8 cellular contexts compared by ENCODE assay signal in the genomic region with DNA sequence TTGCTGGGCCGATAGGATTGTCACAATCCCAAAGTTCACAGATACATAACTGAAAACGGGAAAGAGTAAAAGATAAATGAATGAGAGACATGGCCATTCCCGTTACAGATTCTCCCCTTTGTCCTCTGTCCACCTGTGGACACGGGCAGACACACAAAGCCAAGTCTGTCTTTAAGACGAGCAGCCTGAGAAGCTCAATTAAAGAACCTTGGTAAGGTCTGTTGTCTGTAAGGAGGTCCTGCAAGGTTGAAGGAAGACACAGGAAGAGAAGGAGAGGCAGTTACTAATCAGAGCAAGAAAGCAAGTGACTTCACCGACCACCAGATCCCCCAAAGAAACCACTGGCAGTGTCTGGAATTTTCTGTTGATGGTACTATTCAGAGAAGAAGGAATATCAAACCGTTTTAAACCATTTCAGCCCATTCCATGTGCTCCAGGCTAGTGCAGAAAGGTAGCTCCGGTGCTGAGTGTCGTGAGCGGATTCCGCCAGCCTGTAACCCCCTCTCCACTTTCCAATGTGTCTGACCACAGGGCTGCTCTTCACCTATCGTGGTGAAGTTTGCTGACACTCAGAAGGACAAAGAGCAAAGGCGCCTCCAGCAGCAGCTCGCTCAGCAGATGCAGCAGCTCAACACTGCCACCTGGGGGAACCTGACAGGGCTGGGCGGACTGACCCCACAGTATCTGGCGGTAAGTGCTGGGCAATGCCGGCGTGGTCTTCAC.
DNase-seq lines count a peak whose midpoint lies in the region; ATAC-seq, FAIRE-seq and TF ChIP-seq lines count a peak whose summit lies in the region.

No MANE protein-coding gene starts in this region.

- TF ChIP-seq POLR2A in endothelial cell of umbilical vein (IDR thresholded peaks at IDR 0.05; ENCODE audit: low read depth, low read length): no peak

- peak overlapping the region in 9 of 10 donors; percentile 22 to 86 (median 72) for H3K27ac Mint-ChIP-seq in naive thymus-derived CD8-positive, alpha-beta T cell
- H3K27ac Mint-ChIP-seq in stimulated activated memory B cell treated with anti-CD40 and anti-IgM and Interleukin-4, amounts not matched to agents 10 μg/mL and 1 μg/mL and 100 μg/mL, for 72 hours: peak overlapping the region; percentile 97

- in situ Hi-C loops in GM13976 (cut with MboI; ENCODE audit: low sequenced_read_pairs, unreplicated experiment): no loop called here

- H3K4me3 ChIP-seq in endothelial cell of umbilical vein (replicated peaks in 1 of 3; ENCODE audit: insufficient read depth in 1 of 3, low read depth in 1 of 3, low read length in 3 of 3): no peak overlapping the region

- H3K9ac ChIP-seq in endothelial cell of umbilical vein (replicated peaks; ENCODE audit: extremely low read depth, insufficient read depth, low read length): no peak overlapping the region

- FAIRE-seq in endothelial cell of umbilical vein (lab: Jason Lieb, UNC): peak; percentile 90

- peaks cover 0 to 97% (median 22%) of the 10 kb centered on the region in 3 donors for H3K36me3 Mint-ChIP-seq in naive thymus-derived CD8-positive, alpha-beta T cell
- H3K36me3 Mint-ChIP-seq in stimulated activated memory B cell treated with anti-CD40 and anti-IgM and Interleukin-4, amounts not matched to agents 10 μg/mL and 1 μg/mL and 100 μg/mL, for 72 hours: peaks cover 77% of the 10 kb centered on the region

- dilution Hi-C loops in endothelial cell of umbilical vein (cut with MboI; ENCODE audit: extremely low pct_ligation_motif_present, low sequenced_read_pairs): no loop called here

- CTCF ChIA-PET in endothelial cell of umbilical vein (lab: Charles Lee): interaction anchor here (0.6 to 4.6 kb wide), 44 partner anchors 9 to 1941 kb away, joined by 3 to 82 read pairs (median 4); partner anchors contain the start of gene CELF2

- peak; percentile 53 for ATAC-seq in HG02642 (IDR thresholded peaks at IDR 0.05; ENCODE audit: poor library complexity, unreplicated experiment)
- peak; percentile 78 to 88 for ATAC-seq in naive thymus-derived CD8-positive, alpha-beta T cell
- peak; percentile 84 for ATAC-seq in stimulated activated memory B cell treated with anti-CD40 and anti-IgM and Interleukin-4, amounts not matched to agents 10 μg/mL and 1 μg/mL and 100 μg/mL, for 72 hours

- intact Hi-C loops in endothelial cell of umbilical vein (cut with micrococcal nuclease): loop anchor here (1.0 to 10.0 kb wide), 12 partner anchors 59 to 1939 kb away; no protein-coding TSS in a partner anchor

- H3K4me1 Mint-ChIP-seq in naive thymus-derived CD8-positive, alpha-beta T cell: peaks cover 23 to 70% (median 53%) of the 10 kb centered on the region in 4 donors
- peaks cover 89% of the 10 kb centered on the region for H3K4me1 Mint-ChIP-seq in stimulated activated memory B cell treated with anti-CD40 and anti-IgM and Interleukin-4, amounts not matched to agents 10 μg/mL and 1 μg/mL and 100 μg/mL, for 72 hours

- H2AFZ ChIP-seq in endothelial cell of umbilical vein (ENCODE audit: low read depth, low read length): peak overlapping the region; percentile 9

- POLR2A ChIA-PET in endothelial cell of umbilical vein (lab: Charles Lee): no interaction called here
- POLR2A ChIA-PET in naive thymus-derived CD8-positive, alpha-beta T cell (lab: Charles Lee): interaction anchor here (0.5 to 1.0 kb wide), 2 partner anchors 42 to 147 kb away, joined by 3 read pairs; no protein-coding TSS in a partner anchor

- H3K79me2 ChIP-seq in endothelial cell of umbilical vein (ENCODE audit: control insufficient read depth, insufficient read depth, low read length): no peaks in the 10 kb centered on the region

- no peaks in the 10 kb centered on the region for H3K4me1 ChIP-seq in endothelial cell of umbilical vein (ENCODE audit: control insufficient read depth, extremely low read depth, insufficient read depth, low read length)

- H3K9me1 ChIP-seq in endothelial cell of umbilical vein (replicated peaks; ENCODE audit: control insufficient read depth, extremely low read depth, insufficient read depth, low read length): no peaks in the 10 kb centered on the region

- H4K20me1 ChIP-seq in endothelial cell of umbilical vein (replicated peaks; ENCODE audit: control insufficient read depth, extremely low read depth, insufficient read depth, low read length): no peaks in the 10 kb centered on the region

- H3K4me3 Mint-ChIP-seq in naive thymus-derived CD8-positive, alpha-beta T cell: peak overlapping the region in 6 of 10 donors; percentile 13 to 50 (median 36)
- H3K4me3 Mint-ChIP-seq in stimulated activated memory B cell treated with anti-CD40 and anti-IgM and Interleukin-4, amounts not matched to agents 10 μg/mL and 1 μg/mL and 100 μg/mL, for 72 hours: peak overlapping the region; percentile 40

- BruUV-seq in endothelial cell of umbilical vein (replicated peaks; lab: Mats Ljungman, UMichigan): no TSS peak

- peak; percentile 70 for DNase-seq in GM13976 (ENCODE audit: low spot score)
- peak; percentile 12 to 70 for DNase-seq in NCI-H526 (lab: John Stamatoyannopoulos, UW)
- peak; percentile 45 for DNase-seq in activated CD8-positive, alpha-beta memory T cell treated with anti-CD3 and anti-CD28 coated beads, Interleukin-2, amount 50 U/mL, for 1 hour (ENCODE audit: extremely low read depth)
- peak; percentile 81 for DNase-seq in endothelial cell of umbilical vein (ENCODE audit: low read depth, low spot score)
- peak; percentile 34 to 76 (median 59) for DNase-seq in naive thymus-derived CD8-positive, alpha-beta T cell
- DNase-seq in LoVo (ENCODE audit: low spot score): no peak

- H3K36me3 ChIP-seq in endothelial cell of umbilical vein (ENCODE audit: control insufficient read depth in 2 of 2, extremely low read depth in 1 of 2, insufficient read depth in 2 of 2, low read length in 2 of 2): no peaks in the 10 kb centered on the region

- H3K27me3 ChIP-seq in endothelial cell of umbilical vein (ENCODE audit: control insufficient read depth in 2 of 2, insufficient read depth in 2 of 2, low read length in 2 of 2): no peaks in the 10 kb centered on the region

- no peak overlapping the region for H3K27ac ChIP-seq in endothelial cell of umbilical vein (ENCODE audit: insufficient read depth, low read depth, low read length)

- TF ChIP-seq CTCF in GM13976 (IDR thresholded peaks at IDR 0.05; ENCODE audit: borderline replicate concordance, control extremely low read depth, extremely low read depth, insufficient read depth, missing control alignments) (peak; percentile 86), endothelial cell of umbilical vein (IDR thresholded peaks at IDR 0.05; ENCODE audit: extremely low read depth in 1 of 2, insufficient read depth in 1 of 2, low read depth in 1 of 2, low read length in 2 of 2) (peak; percentile 96 to 98)

- no peaks in the 10 kb centered on the region for H3K9me3 Mint-ChIP-seq in naive thymus-derived CD8-positive, alpha-beta T cell
- H3K9me3 Mint-ChIP-seq in stimulated activated memory B cell treated with anti-CD40 and anti-IgM and Interleukin-4, amounts not matched to agents 10 μg/mL and 1 μg/mL and 100 μg/mL, for 72 hours: no peaks in the 10 kb centered on the region

- no peak overlapping the region for H3K4me2 ChIP-seq in endothelial cell of umbilical vein (ENCODE audit: insufficient read depth, low read length)

- no peaks in the 10 kb centered on the region for H3K9me3 ChIP-seq in endothelial cell of umbilical vein (replicated peaks; ENCODE audit: control insufficient read depth, insufficient read depth, low read length)

- no peaks in the 10 kb centered on the region for H3K27me3 Mint-ChIP-seq in naive thymus-derived CD8-positive, alpha-beta T cell
- no peaks in the 10 kb centered on the region for H3K27me3 Mint-ChIP-seq in stimulated activated memory B cell treated with anti-CD40 and anti-IgM and Interleukin-4, amounts not matched to agents 10 μg/mL and 1 μg/mL and 100 μg/mL, for 72 hours

TF ChIP-seq in endothelial cell of umbilical vein, 7 proteins besides CTCF, POLR2A, EP300 and RAD21:
- TF ChIP-seq MAX (IDR thresholded peaks at IDR 0.05; ENCODE audit: insufficient read depth, insufficient read length) (no peak), GATA2 (IDR thresholded peaks at IDR 0.05; ENCODE audit: insufficient read depth, insufficient read length, low read depth, low read length) (no peak), MYC (IDR thresholded peaks at IDR 0.05; ENCODE audit: low read depth, low read length) (no peak), JUN (IDR thresholded peaks at IDR 0.05; ENCODE audit: borderline replicate concordance, insufficient read depth, insufficient read length, low read depth) (no peak), FOS (IDR thresholded peaks at IDR 0.05; ENCODE audit: borderline replicate concordance, insufficient read depth, low read length) (no peak), EZH2 (IDR thresholded peaks at IDR 0.05; ENCODE audit: borderline replicate concordance, low read depth, low read length, severe bottlenecking) (no peak), POLR2AphosphoS5 (IDR thresholded peaks at IDR 0.05; ENCODE audit: insufficient read depth, low read depth, low read length) (no peak)
